ENCODE assay signal across 8 cellular contexts in genomic region chr7:73154586-73155038, GRCh38.
DNase-seq lines count a peak whose midpoint lies in the region; ATAC-seq and TF ChIP-seq lines count a peak whose summit lies in the region.
"Not testable (repeated sequence)": the region's sequence is repeated elsewhere in the genome, so short reads cannot be mapped to it uniquely, and the experiment has no call there.

No MANE protein-coding gene starts in this region.

- not testable (repeated sequence) for H3K27me3 ChIP-seq in HUES6 (ENCODE audit: control insufficient read depth, insufficient read depth, low read length); right cardiac atrium (ENCODE audit: control insufficient read depth, insufficient read depth)

- under 1% methylated on average over 37 of the region's 48 CpGs for WGBS in right cardiac atrium

- not testable (repeated sequence) for H3K27ac ChIP-seq in HUES6 (ENCODE audit: low read depth, low read length); right cardiac atrium (ENCODE audit: low read length)

- not testable (repeated sequence) for H3K9me3 Mint-ChIP-seq in stimulated activated naive B cell treated with anti-CD40 and anti-IgM and Interleukin-4, amounts not matched to agents 10 μg/mL and 1 μg/mL and 100 μg/mL, for 72 hours

- not testable (repeated sequence) for H3K9me3 ChIP-seq in HUES6 (ENCODE audit: control insufficient read depth, insufficient read depth, low read depth, low read length); right cardiac atrium (ENCODE audit: control insufficient read depth, low read length)

- TF ChIP-seq CTCF in HFF-Myc (IDR thresholded peaks at IDR 0.05; ENCODE audit: low read depth, low read length, missing control alignments); astrocyte of the spinal cord (IDR thresholded peaks at IDR 0.05; ENCODE audit: low read depth, low read length): not testable (repeated sequence)

- H3K27ac Mint-ChIP-seq in stimulated activated naive B cell treated with anti-CD40 and anti-IgM and Interleukin-4, amounts not matched to agents 10 μg/mL and 1 μg/mL and 100 μg/mL, for 72 hours = peak overlapping the region; percentile 31

- H3K4me3 Mint-ChIP-seq in stimulated activated naive B cell treated with anti-CD40 and anti-IgM and Interleukin-4, amounts not matched to agents 10 μg/mL and 1 μg/mL and 100 μg/mL, for 72 hours = peak overlapping the region; percentile 82 to 88

- not testable (repeated sequence) for H3K4me1 ChIP-seq in HUES6 (ENCODE audit: control insufficient read depth, insufficient read depth, low read length); right cardiac atrium (ENCODE audit: control insufficient read depth, insufficient read depth, low read length)

- H3K4me1 Mint-ChIP-seq in stimulated activated naive B cell treated with anti-CD40 and anti-IgM and Interleukin-4, amounts not matched to agents 10 μg/mL and 1 μg/mL and 100 μg/mL, for 72 hours = not testable (repeated sequence)

- in situ Hi-C loops in astrocyte of the spinal cord (cut with HindIII; ENCODE audit: low sequenced_read_pairs) = not testable (repeated sequence)

- H3K4me3 ChIP-seq in HFF-Myc (replicated peaks; ENCODE audit: low read depth, low read length) (peak overlapping the region; percentile 15; the same call in 1 of the 2 replicates), HUES6 (ENCODE audit: low read depth, low read length) (peak overlapping the region; percentile 51), right cardiac atrium (ENCODE audit: low read length) (peak overlapping the region; percentile 65)
- H3K4me3 ChIP-seq in astrocyte of the spinal cord (ENCODE audit: low read depth, low read length) = not testable (repeated sequence)

- ATAC-seq in GM18502 (IDR thresholded peaks at IDR 0.05; ENCODE audit: poor library complexity, unreplicated experiment) = peak; percentile 93
- peak; percentile 95 for ATAC-seq in right cardiac atrium
- ATAC-seq in stimulated activated naive B cell treated with anti-CD40 and anti-IgM and Interleukin-4, amounts not matched to agents 10 μg/mL and 1 μg/mL and 100 μg/mL, for 72 hours (replicated peaks) = peak; percentile 93 to 97

- not testable (repeated sequence) for H3K9ac ChIP-seq in HUES6 (ENCODE audit: low read length)

- intact Hi-C loops in right cardiac atrium (cut with DNase I); posterior cingulate gyrus (cut with DNase I): not testable (repeated sequence)

- H3K27me3 Mint-ChIP-seq in stimulated activated naive B cell treated with anti-CD40 and anti-IgM and Interleukin-4, amounts not matched to agents 10 μg/mL and 1 μg/mL and 100 μg/mL, for 72 hours = not testable (repeated sequence)

- H3K36me3 ChIP-seq in HUES6 (ENCODE audit: control insufficient read depth, insufficient read depth, low read length) = not testable (repeated sequence)

- H3K36me3 Mint-ChIP-seq in stimulated activated naive B cell treated with anti-CD40 and anti-IgM and Interleukin-4, amounts not matched to agents 10 μg/mL and 1 μg/mL and 100 μg/mL, for 72 hours = not testable (repeated sequence)

- DNase-seq in HFF-Myc (ENCODE audit: extremely low read depth, low read depth) = not testable (repeated sequence)
- DNase-seq in activated CD4-positive, alpha-beta T cell treated with anti-CD3 and anti-CD28 coated beads for 48 hours = peak; percentile 83
- DNase-seq in astrocyte of the spinal cord (ENCODE audit: low read depth, low spot score) = peak; percentile 63
- peak; percentile 88 to 94 (median 93) for DNase-seq in right cardiac atrium
- DNase-seq in posterior cingulate gyrus = peak; percentile 70 to 97 (median 78)
- DNase-seq in stimulated activated naive B cell treated with anti-CD40 and anti-IgM and Interleukin-4, amounts not matched to agents 10 μg/mL and 1 μg/mL and 100 μg/mL, for 72 hours = peak; percentile 86
